ENCODE assay signal across 24 cellular contexts in genomic region chr7:157708896-157709295, GRCh38.
DNase-seq lines count a peak whose midpoint lies in the region; ATAC-seq, FAIRE-seq and TF ChIP-seq lines count a peak whose summit lies in the region.
"Had no signal": no experiment of that assay in that cellular context is flagged by ENCODE, and none has a peak within 500 bp of the region (broad histone marks: within the 10 kb centered on the region; RNA-seq: fewer than 3 reads in every experiment).

No MANE protein-coding gene starts in this region.

- H3K27ac ChIP-seq in endodermal cell (ENCODE audit: low read depth, low read length) (no peak overlapping the region), sigmoid colon (no peak overlapping the region)
- H3K27ac ChIP-seq: GM23248, RWPE1 had no signal

- no peaks in the 10 kb centered on the region for H3K9me3 Mint-ChIP-seq in activated CD4-positive, alpha-beta T cell treated with anti-CD3 and anti-CD28 coated beads, Interleukin-2, amount 10 ng/mL, durations not matched to agents 24 days and 14 days
- H3K9me3 Mint-ChIP-seq in activated CD4-positive, alpha-beta T cell treated with anti-CD3 and anti-CD28 coated beads for 36 hours (ENCODE audit: low read depth) = no peaks in the 10 kb centered on the region
- H3K9me3 Mint-ChIP-seq in endodermal cell = no peaks in the 10 kb centered on the region

- no peaks in the 10 kb centered on the region for H3K4me1 ChIP-seq in endodermal cell (ENCODE audit: control insufficient read depth, insufficient read depth, low read length)
- H3K4me1 ChIP-seq in sigmoid colon = no peaks in the 10 kb centered on the region
- H3K4me1 ChIP-seq: BE2C, Caco-2 had no signal

- no peaks in the 10 kb centered on the region for H3K36me3 Mint-ChIP-seq in activated CD4-positive, alpha-beta T cell treated with anti-CD3 and anti-CD28 coated beads, Interleukin-2, amount 10 ng/mL, durations not matched to agents 24 days and 14 days (ENCODE audit: low read depth)
- no peaks in the 10 kb centered on the region for H3K36me3 Mint-ChIP-seq in activated CD4-positive, alpha-beta T cell treated with anti-CD3 and anti-CD28 coated beads for 36 hours (ENCODE audit: low read depth)
- no peaks in the 10 kb centered on the region for H3K36me3 Mint-ChIP-seq in endodermal cell (ENCODE audit: low read depth)
- H3K36me3 Mint-ChIP-seq: CD4-positive, CD25-positive, alpha-beta regulatory T cell had no signal

- TF ChIP-seq EP300 in sigmoid colon (IDR thresholded peaks at IDR 0.05) = no peak

- TF ChIP-seq CTCF in endodermal cell (conservative IDR thresholded peaks at IDR 0.05) (no peak), sigmoid colon (IDR thresholded peaks at IDR 0.05) (no peak)

- intact Hi-C loops in activated CD4-positive, alpha-beta T cell treated with anti-CD3 and anti-CD28 coated beads, Interleukin-2, amount 10 ng/mL, durations not matched to agents 24 days and 14 days (cut with micrococcal nuclease) = no loop called here
- intact Hi-C loops in activated CD4-positive, alpha-beta T cell treated with anti-CD3 and anti-CD28 coated beads for 36 hours (cut with DNase I, micrococcal nuclease) = no loop called here
- intact Hi-C loops in sigmoid colon (cut with DNase I) = no loop called here

- WGBS in endodermal cell (ENCODE audit: insufficient coverage in 1 of 2, insufficient read length in 1 of 2), 2 experiments = 72 to 74% methylated on average over 6 to 10 of the region's 10 CpGs
- 75 to 76% methylated on average over 10 of the region's 10 CpGs for WGBS in sigmoid colon, 2 donors

- no peak overlapping the region for H3K4me3 Mint-ChIP-seq in activated CD4-positive, alpha-beta T cell treated with anti-CD3 and anti-CD28 coated beads, Interleukin-2, amount 10 ng/mL, durations not matched to agents 24 days and 14 days
- H3K4me3 Mint-ChIP-seq in activated CD4-positive, alpha-beta T cell treated with anti-CD3 and anti-CD28 coated beads for 36 hours = no peak overlapping the region
- no peak overlapping the region for H3K4me3 Mint-ChIP-seq in endodermal cell
- H3K4me3 Mint-ChIP-seq: CD4-positive, CD25-positive, alpha-beta regulatory T cell had no signal

- no peak overlapping the region for H3K9ac ChIP-seq in endodermal cell (ENCODE audit: extremely low read depth, low read length, poor library complexity, severe bottlenecking)
- H3K9ac ChIP-seq: GM23248 had no signal

- CTCF ChIA-PET in activated CD4-positive, alpha-beta T cell treated with anti-CD3 and anti-CD28 coated beads for 36 hours (lab: Charles Lee) = interaction anchor here (0.6 kb wide), 1 partner anchor 84 kb away, joined by 4 read pairs; no protein-coding TSS in a partner anchor

- no peak for FAIRE-seq in GM12891 (lab: Jason Lieb, UNC)
- FAIRE-seq: G401.6 had no signal

- H3K4me3 ChIP-seq in endodermal cell (ENCODE audit: low read length) = no peak overlapping the region
- no peak overlapping the region for H3K4me3 ChIP-seq in sigmoid colon
- H3K4me3 ChIP-seq: GM23248 had no signal

- ATAC-seq in activated CD4-positive, alpha-beta T cell treated with anti-CD3 and anti-CD28 coated beads for 36 hours = no peak
- ATAC-seq in GM21381 (IDR thresholded peaks at IDR 0.05; ENCODE audit: unreplicated experiment) (no peak), HG03354 (IDR thresholded peaks at IDR 0.05; ENCODE audit: poor library complexity, severe bottlenecking, unreplicated experiment) (no peak)

- no peaks in the 10 kb centered on the region for H3K4me1 Mint-ChIP-seq in activated CD4-positive, alpha-beta T cell treated with anti-CD3 and anti-CD28 coated beads, Interleukin-2, amount 10 ng/mL, durations not matched to agents 24 days and 14 days
- H3K4me1 Mint-ChIP-seq in activated CD4-positive, alpha-beta T cell treated with anti-CD3 and anti-CD28 coated beads for 36 hours = no peaks in the 10 kb centered on the region
- H3K4me1 Mint-ChIP-seq in endodermal cell = peaks cover 3% of the 10 kb centered on the region
- H3K4me1 Mint-ChIP-seq: CD4-positive, CD25-positive, alpha-beta regulatory T cell had no signal

- H3K9me3 ChIP-seq in endodermal cell (ENCODE audit: control insufficient read depth, low read length) = peaks cover 54% of the 10 kb centered on the region
- H3K9me3 ChIP-seq in sigmoid colon = no peaks in the 10 kb centered on the region
- H3K9me3 ChIP-seq: BE2C, Caco-2 had no signal

- TF ChIP-seq POLR2A in sigmoid colon (IDR thresholded peaks at IDR 0.05) = no peak
- TF ChIP-seq POLR2A in GM12891 (IDR thresholded peaks at IDR 0.05; ENCODE audit: low read depth, low read length) = no peak

- no peaks in the 10 kb centered on the region for H3K27me3 ChIP-seq in endodermal cell (ENCODE audit: control insufficient read depth, insufficient read depth, low read length, poor library complexity, severe bottlenecking)
- H3K27me3 ChIP-seq in sigmoid colon = peaks cover 0 to 42% (median 0%) of the 10 kb centered on the region in 3 donors
- H3K27me3 ChIP-seq: BE2C had no signal

- no peak overlapping the region for H3K27ac Mint-ChIP-seq in activated CD4-positive, alpha-beta T cell treated with anti-CD3 and anti-CD28 coated beads, Interleukin-2, amount 10 ng/mL, durations not matched to agents 24 days and 14 days
- H3K27ac Mint-ChIP-seq in activated CD4-positive, alpha-beta T cell treated with anti-CD3 and anti-CD28 coated beads for 36 hours = no peak overlapping the region
- no peak overlapping the region for H3K27ac Mint-ChIP-seq in endodermal cell
- H3K27ac Mint-ChIP-seq: CD4-positive, CD25-positive, alpha-beta regulatory T cell had no signal

- H3K36me3 ChIP-seq in endodermal cell (ENCODE audit: control insufficient read depth, insufficient read depth, low read length) = no peaks in the 10 kb centered on the region
- no peaks in the 10 kb centered on the region for H3K36me3 ChIP-seq in sigmoid colon
- H3K36me3 ChIP-seq: BE2C had no signal

- POLR2A ChIA-PET in activated CD4-positive, alpha-beta T cell treated with anti-CD3 and anti-CD28 coated beads for 36 hours (lab: Charles Lee) = no interaction called here

- DNase-seq in activated CD4-positive, alpha-beta T cell treated with anti-CD3 and anti-CD28 coated beads, Interleukin-2, amount 10 ng/mL, durations not matched to agents 24 days and 14 days = peak; percentile 33
- no peak for DNase-seq in activated CD4-positive, alpha-beta T cell treated with anti-CD3 and anti-CD28 coated beads for 36 hours
- DNase-seq in NCI-H146 (lab: John Stamatoyannopoulos, UW) (peak; percentile 57), endodermal cell (peak; percentile 20), sigmoid colon (peak; percentile 37), GM12891 (ENCODE audit: insufficient read length, low spot score) (no peak)
- DNase-seq: 8988T; BE2C; Caco-2; CD4-positive, CD25-positive, alpha-beta regulatory T cell; GM23248; HCEC 1CT; MM.1S; NCI-H1092 treated with DMSO at 0.1 percent for 48 hours; NCI-H1694; NCI-H2081 treated with DMSO at 0.1 percent for 48 hours; NCI-H2227 treated with DMSO at 0.1 percent for 48 hours; NCI-H524; NCI-H82; SIG-M5 had no signal

- H3K27me3 Mint-ChIP-seq in activated CD4-positive, alpha-beta T cell treated with anti-CD3 and anti-CD28 coated beads, Interleukin-2, amount 10 ng/mL, durations not matched to agents 24 days and 14 days = peaks cover 3% of the 10 kb centered on the region
- H3K27me3 Mint-ChIP-seq in activated CD4-positive, alpha-beta T cell treated with anti-CD3 and anti-CD28 coated beads for 36 hours = peaks cover 9% of the 10 kb centered on the region
- peaks cover 14% of the 10 kb centered on the region for H3K27me3 Mint-ChIP-seq in endodermal cell (ENCODE audit: insufficient read depth)

TF ChIP-seq in GM12891, 5 proteins besides CTCF, POLR2A, EP300 and RAD21:
- TF ChIP-seq POLR2AphosphoS5 (IDR thresholded peaks at IDR 0.05; ENCODE audit: low read depth, low read length) = no peak
- TF ChIP-seq POU2F2 (IDR thresholded peaks at IDR 0.05; ENCODE audit: low read depth, low read length) = no peak
- no peak for TF ChIP-seq TAF1 (IDR thresholded peaks at IDR 0.05; ENCODE audit: low read depth, low read length)
- no peak for TF ChIP-seq SPI1 (IDR thresholded peaks at IDR 0.05; ENCODE audit: low read depth, low read length)
- no peak for TF ChIP-seq PAX5 (IDR thresholded peaks at IDR 0.05; ENCODE audit: insufficient read depth, low read length, severe bottlenecking)

Comparison
In these comparisons a context has a peak if more than half of its experiments do, and no peak if none do; other contexts are left out.
1. DNase-seq: peak in activated CD4-positive, alpha-beta T cell treated with anti-CD3 and anti-CD28 coated beads, Interleukin-2, amount 10 ng/mL, durations not matched to agents 24 days and 14 days (single experiment), NCI-H146 (single experiment), endodermal cell (single experiment) and sigmoid colon (single experiment); none in activated CD4-positive, alpha-beta T cell treated with anti-CD3 and anti-CD28 coated beads for 36 hours (single experiment) and GM12891 (single experiment).